9 cellular contexts compared by ENCODE assay signal in genomic region chr19:33241530-33242101, GRCh38. TPM values are rescaled to one million over a fixed set of nuclear protein-coding genes. Genes with fewer than 3 reads are reported as not detected.
DNase-seq lines count a peak whose midpoint lies in the region; ATAC-seq and TF ChIP-seq lines count a peak whose summit lies in the region.
"Had no signal": no experiment of that assay in that cellular context is flagged by ENCODE, and none has a peak within 500 bp of the region (broad histone marks: within the 10 kb centered on the region; RNA-seq: fewer than 3 reads in every experiment).

No MANE protein-coding gene starts in this region.

- no peak overlapping the region for H2AFZ ChIP-seq in IMR-90 (replicated peaks; ENCODE audit: low read length, poor library complexity)

- TF ChIP-seq CTCF in IMR-90 (conservative IDR thresholded peaks at IDR 0.05; ENCODE audit: low read depth, low read length): peak; percentile 53
- peak; percentile 74 for TF ChIP-seq CTCF in brain microvascular endothelial cell (IDR thresholded peaks at IDR 0.05; ENCODE audit: low read depth, low read length, missing control alignments)

- H3K56ac ChIP-seq in IMR-90 (ENCODE audit: extremely low read depth, insufficient read depth, low read length): no peak overlapping the region

- peaks cover 13% of the 10 kb centered on the region; the same call in 1 of the 2 replicates for H3K27me3 ChIP-seq in IMR-90 (ENCODE audit: control insufficient read depth, insufficient read depth, low read length)
- no peaks in the 10 kb centered on the region for H3K27me3 ChIP-seq in brain microvascular endothelial cell (replicated peaks)

- dilution Hi-C loops in IMR-90 (cut with HindIII; ENCODE audit: low sequenced_read_pairs, unreplicated experiment): no loop called here

- H3K9me1 ChIP-seq in IMR-90 (ENCODE audit: insufficient read depth, low read length): no peaks in the 10 kb centered on the region

- H3K9me3 Mint-ChIP-seq in memory B cell: no peaks in the 10 kb centered on the region

- H2AK9ac ChIP-seq in IMR-90 (replicated peaks; ENCODE audit: low read depth, low read length, poor library complexity): no peak overlapping the region

- H3K4me3 ChIP-seq in IMR-90 (ENCODE audit: insufficient read depth, low read depth, low read length) (no peak overlapping the region), brain microvascular endothelial cell (ENCODE audit: low read depth, low read length) (no peak overlapping the region)

- H3K9ac ChIP-seq in IMR-90 (ENCODE audit: low read depth, low read length): no peak overlapping the region

- no peaks in the 10 kb centered on the region for H3K4me1 ChIP-seq in IMR-90 (ENCODE audit: control insufficient read depth, insufficient read depth, low read length)

- H4K91ac ChIP-seq in IMR-90 (ENCODE audit: insufficient read depth, low read depth, low read length): no peak overlapping the region

- H2AK5ac ChIP-seq in IMR-90 (ENCODE audit: low read depth, low read length): no peak overlapping the region

- no peak overlapping the region for H2BK20ac ChIP-seq in IMR-90 (ENCODE audit: low read depth, low read length)

- no peak overlapping the region for H2BK120ac ChIP-seq in IMR-90 (ENCODE audit: low read depth, low read length)

- no peaks in the 10 kb centered on the region for H3K9me3 ChIP-seq in IMR-90 (ENCODE audit: control insufficient read depth, insufficient read depth, low read length)

- no peak overlapping the region for H3K27ac ChIP-seq in IMR-90 (ENCODE audit: insufficient read depth, low read length)
- no peak overlapping the region for H3K27ac ChIP-seq in brain microvascular endothelial cell

- TF ChIP-seq POLR2A in IMR-90 (IDR thresholded peaks at IDR 0.05; ENCODE audit: low read depth, low read length): no peak

- H3K27ac Mint-ChIP-seq in memory B cell: no peak overlapping the region

- peak; percentile 69 for ATAC-seq in IMR-90 (ENCODE audit: low read depth)
- ATAC-seq in memory B cell (ENCODE audit: low read depth): peak; percentile 62
- no peak for ATAC-seq in GM18867 (IDR thresholded peaks at IDR 0.05; ENCODE audit: unreplicated experiment)
- no peak for ATAC-seq in GM21825 (IDR thresholded peaks at IDR 0.05; ENCODE audit: unreplicated experiment)
- ATAC-seq in GM21367 (IDR thresholded peaks at IDR 0.05; ENCODE audit: unreplicated experiment): no peak

- H3K4ac ChIP-seq in IMR-90 (ENCODE audit: low read depth, low read length): no peak overlapping the region

- no peak overlapping the region for H3K18ac ChIP-seq in IMR-90 (ENCODE audit: low read depth, low read length)

- peak; percentile 47 for DNase-seq in CD1c-positive myeloid dendritic cell (ENCODE audit: extremely low spot score)
- DNase-seq in IMR-90: no peak
- no peak for DNase-seq in brain microvascular endothelial cell
- no peak for DNase-seq in memory B cell (ENCODE audit: low spot score in 2 of 2)
- no peak for DNase-seq in GOT3 (lab: John Stamatoyannopoulos, UW)

- 13% methylated on average over 6 of the region's 22 CpGs; no CpG with 5 or more reads in 1 of the 2 experiments for WGBS in IMR-90 (ENCODE audit: extremely low coverage in 2 of 2, insufficient read length in 1 of 2), 2 experiments

- TF ChIP-seq RAD21 in IMR-90 (IDR thresholded peaks at IDR 0.05; ENCODE audit: low read length): peak; percentile 63

- H3K4me2 ChIP-seq in IMR-90 (ENCODE audit: low read depth, low read length): no peak overlapping the region

- H4K5ac ChIP-seq in IMR-90 (ENCODE audit: low read depth, low read length): no peak overlapping the region

- intact Hi-C loops in IMR-90 (cut with micrococcal nuclease): loop anchor here (1.0 kb wide), 1 partner anchor 165 kb away; no protein-coding TSS in a partner anchor

- H2BK15ac ChIP-seq in IMR-90 (ENCODE audit: low read depth, low read length): no peak overlapping the region

- in situ Hi-C loops in IMR-90 (cut with MboI; ENCODE audit: low sequenced_read_pairs) (no loop called here), brain microvascular endothelial cell (cut with HindIII; ENCODE audit: low pct_ligation_motif_present, low sequenced_read_pairs) (no loop called here)

- no TSS peak for BruUV-seq in IMR-90 (replicated peaks; lab: Mats Ljungman, UMichigan)

- no peak overlapping the region for H3K4me3 Mint-ChIP-seq in memory B cell

- H3K36me3 ChIP-seq in IMR-90 (ENCODE audit: control insufficient read depth, insufficient read depth, low read length) (no peaks in the 10 kb centered on the region), brain microvascular endothelial cell (replicated peaks) (no peaks in the 10 kb centered on the region)

- POLR2A ChIA-PET in IMR-90 (lab: Charles Lee; ENCODE audit: unreplicated experiment): no interaction called here

- H3K23ac ChIP-seq in IMR-90 (ENCODE audit: low read depth, low read length): no peak overlapping the region

- H4K20me1 ChIP-seq in IMR-90 (ENCODE audit: insufficient read depth, low read length): no peaks in the 10 kb centered on the region

- peaks cover 15% of the 10 kb centered on the region for H3K27me3 Mint-ChIP-seq in memory B cell

- CTCF ChIA-PET in IMR-90 (lab: Yijun Ruan, JAX): interaction anchor here (0.8 to 1.3 kb wide), 2 partner anchors 165 kb away, joined by 3 read pairs; no protein-coding TSS in a partner anchor

- H3K4me1 Mint-ChIP-seq in memory B cell: no peaks in the 10 kb centered on the region

- H3K79me1 ChIP-seq in IMR-90 (ENCODE audit: low read depth in 1 of 2, low read length in 2 of 2): no peaks in the 10 kb centered on the region

- H3K14ac ChIP-seq in IMR-90 (replicated peaks; ENCODE audit: low read depth, low read length): no peak overlapping the region

- H3K36me3 Mint-ChIP-seq in memory B cell: no peaks in the 10 kb centered on the region

- no peak overlapping the region for H4K8ac ChIP-seq in IMR-90 (ENCODE audit: low read depth in 2 of 2, low read length in 2 of 2)

- H2BK5ac ChIP-seq in IMR-90 (ENCODE audit: low read depth, low read length, poor library complexity, severe bottlenecking): no peak overlapping the region

TF ChIP-seq in IMR-90, 13 proteins besides CTCF, POLR2A, EP300 and RAD21:
- TF ChIP-seq SMC3 (IDR thresholded peaks at IDR 0.05; ENCODE audit: low read depth, low read length) (peak; percentile 46), NFE2L2 (IDR thresholded peaks at IDR 0.05; ENCODE audit: low read depth, low read length) (no peak)

RNA-seq across cellular contexts. Expression of gene SLC7A10, which starts 16.0 kb away (rescaled TPM):
- not detected in 2 replicates for total RNA-seq in IMR-90 (2012; rRNA removed)
- not detected in 2 replicates for polyA plus RNA-seq in IMR-90 (2012; rRNA removed)
- not detected in 2 replicates for polyA plus RNA-seq in IMR-90 (2012; cell fraction: cytosol; rRNA removed)
- 0.11 TPM in 1 of 2 replicates, not detected in the other for polyA plus RNA-seq in IMR-90 (2012; cell fraction: nucleus; rRNA removed; ENCODE audit: low replicate concordance)
- total RNA-seq: dermis microvascular lymphatic vessel endothelial cell had no signal

RNA-seq across cellular contexts. Expression of gene LRP3, which starts 47.5 kb away (rescaled TPM):
- total RNA-seq in IMR-90 (2012; rRNA removed): 8.4 and 8.6 TPM in 2 replicates
- 20.2 and 25.7 TPM in 2 replicates for polyA plus RNA-seq in IMR-90 (2012; rRNA removed)
- 7.1 and 20.6 TPM in 2 replicates for polyA plus RNA-seq in IMR-90 (2012; cell fraction: cytosol; rRNA removed)
- 7.3 and 27.0 TPM in 2 replicates for polyA plus RNA-seq in IMR-90 (2012; cell fraction: nucleus; rRNA removed; ENCODE audit: low replicate concordance)

Comparison
In these comparisons a context has a peak if more than half of its experiments do, and no peak if none do; other contexts are left out.
1. ATAC-seq: peak in IMR-90 (single experiment) and memory B cell (single experiment); none in GM18867 (single experiment), GM21825 (single experiment) and GM21367 (single experiment).